ENCODE assay signal across 8 cellular contexts in the genomic region with DNA sequence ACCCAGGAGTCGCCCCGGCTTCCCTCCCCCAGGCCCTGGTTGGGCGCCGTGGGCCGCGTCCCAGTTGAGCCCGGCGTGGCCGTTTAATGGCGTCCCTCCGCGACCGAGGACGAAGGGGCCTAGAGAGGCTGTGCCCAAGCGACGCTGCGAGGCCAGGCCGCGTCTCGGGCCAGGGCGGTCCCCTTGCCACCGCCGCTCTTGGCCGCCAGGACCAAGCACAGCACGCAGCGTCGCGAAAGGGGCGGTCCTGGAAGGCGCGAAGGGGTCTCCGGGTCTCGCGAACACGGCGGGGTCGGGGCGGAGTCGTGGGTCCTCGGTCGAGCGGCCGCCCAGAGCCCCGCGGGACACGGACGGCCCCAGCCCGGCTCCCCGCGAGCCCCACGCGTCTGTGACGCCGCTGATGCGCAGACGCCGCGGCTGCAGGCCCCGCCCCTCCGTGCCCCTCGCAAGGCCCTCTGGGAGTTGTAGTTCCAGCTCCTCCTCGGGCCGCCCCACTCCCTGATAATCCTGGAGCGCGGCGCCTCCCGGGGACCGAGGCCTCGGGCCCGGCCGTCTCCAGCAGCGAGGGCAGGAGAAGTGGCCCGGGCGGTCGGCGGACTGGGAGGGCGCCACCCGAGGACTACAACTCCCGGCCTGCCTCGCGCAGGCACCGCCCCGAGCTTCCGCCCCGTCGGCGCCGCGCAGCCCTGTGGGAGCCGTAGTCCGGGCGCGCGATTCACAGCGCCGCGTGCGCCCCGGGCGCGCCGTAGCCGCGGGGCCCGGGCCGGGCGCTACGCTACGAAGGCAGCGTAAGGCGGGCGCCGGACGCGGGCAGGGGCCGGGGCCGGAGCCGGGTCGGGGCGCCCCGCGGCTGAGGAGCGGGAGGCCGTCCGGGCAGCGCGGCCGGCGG. TPM values are rescaled to one million over a fixed set of nuclear protein-coding genes. Genes with fewer than 3 reads are reported as not detected.
DNase-seq lines count a peak whose midpoint lies in the region; ATAC-seq and TF ChIP-seq lines count a peak whose summit lies in the region.

Gene CAPN15 (plus strand): TSS at position 698 of the 889 bp plus-strand sequence. CDS start 19,127 bp downstream, outside the sequence.

- H3K27ac Mint-ChIP-seq in Caco-2 (ENCODE audit: unreplicated experiment) = peak within 1 kb of the TSS; percentile 70

- peaks cover 9% of the 10 kb centered on the region for H3K4me1 ChIP-seq in Caco-2
- H3K4me1 ChIP-seq in HUES6 (ENCODE audit: control insufficient read depth, insufficient read depth, low read length) = peaks cover 31% of the 10 kb centered on the region
- H3K4me1 ChIP-seq in OCI-LY3 (ENCODE audit: low read length) = peaks cover 28% of the 10 kb centered on the region
- peaks cover 38% of the 10 kb centered on the region for H3K4me1 ChIP-seq in mucosa of descending colon (ENCODE audit: low read depth)

- peaks cover 21% of the 10 kb centered on the region for H4K20me1 ChIP-seq in OCI-LY3 (ENCODE audit: insufficient read depth, low read length)

- peaks cover 32% of the 10 kb centered on the region for H3K36me3 Mint-ChIP-seq in Caco-2 (ENCODE audit: insufficient read depth, unreplicated experiment)

- POLR2A ChIA-PET in Caco-2 (lab: Charles Lee) = interaction anchor here (0.6 to 1.8 kb wide), 5 partner anchors 17 to 455 kb away, joined by 3 to 5 read pairs (median 3); partner anchors contain the start of genes DECR2 and RHBDF1

- no peaks in the 10 kb centered on the region for H3K9me3 Mint-ChIP-seq in Caco-2 (ENCODE audit: unreplicated experiment)

- ATAC-seq in GM21423 (IDR thresholded peaks at IDR 0.05; ENCODE audit: unreplicated experiment) = peak; percentile 71
- ATAC-seq in mucosa of descending colon = peak; percentile 80

- no peak within 1 kb of the TSS for H2AFZ ChIP-seq in OCI-LY3 (ENCODE audit: low read depth, low read length)

- peak; percentile 89 to 92 for DNase-seq in Caco-2
- peak; percentile 75 for DNase-seq in activated T-cell treated with anti-CD3 and anti-CD28 coated beads for 1 hour (ENCODE audit: low read depth)
- DNase-seq in epidermal melanocyte (ENCODE audit: insufficient read length, low spot score) = peak; percentile 70
- peak; percentile 83 to 92 (median 91) for DNase-seq in mucosa of descending colon
- DNase-seq in stimulated activated CD8-positive, alpha-beta memory T cell treated with anti-CD3 and anti-CD28 coated beads, Interleukin-4, amount 100 ng/mL, for 24 hours (ENCODE audit: low read depth) = peak; percentile 77

- H3K36me3 ChIP-seq in Caco-2 (ENCODE audit: control insufficient read depth, insufficient read depth, low read length) = 0 out of 2 replicates have a peak, but pooled peaks cover 1% of the 10 kb centered on the region
- H3K36me3 ChIP-seq in HUES6 (ENCODE audit: control insufficient read depth, insufficient read depth, low read length) = peaks cover 11% of the 10 kb centered on the region; the same call in 1 of the 2 replicates
- peaks cover 12% of the 10 kb centered on the region for H3K36me3 ChIP-seq in OCI-LY3 (replicated peaks; ENCODE audit: low read depth, low read length)
- no peaks in the 10 kb centered on the region for H3K36me3 ChIP-seq in mucosa of descending colon (ENCODE audit: low read depth)

- TF ChIP-seq CTCF in Caco-2 (IDR thresholded peaks at IDR 0.05; ENCODE audit: insufficient read depth in 1 of 2, low read depth in 1 of 2, low read length in 1 of 2, severe bottlenecking in 1 of 2, unreplicated experiment in 1 of 2) = peak in 1 of 2 experiments; percentile 23
- no peak for TF ChIP-seq CTCF in OCI-LY3 (IDR thresholded peaks at IDR 0.05; ENCODE audit: low read depth, low read length)
- TF ChIP-seq CTCF in mucosa of descending colon (IDR thresholded peaks at IDR 0.05) = peak; percentile 15

- H3K27me3 ChIP-seq in Caco-2 (replicated peaks; ENCODE audit: control insufficient read depth, insufficient read depth, low read length) (no peaks in the 10 kb centered on the region), HUES6 (ENCODE audit: control insufficient read depth, insufficient read depth, low read length) (no peaks in the 10 kb centered on the region), OCI-LY3 (ENCODE audit: low read depth, low read length) (no peaks in the 10 kb centered on the region)

- CTCF ChIA-PET in Caco-2 (lab: Charles Lee) = interaction anchor here (0.7 to 1.9 kb wide), 5 partner anchors 10 to 109 kb away, joined by 3 to 6 read pairs (median 5); partner anchors contain the start of genes METTL26 and RAB11FIP3

- H3K27ac ChIP-seq in HUES6 (ENCODE audit: low read depth, low read length) = peak within 1 kb of the TSS; percentile 99
- H3K27ac ChIP-seq in OCI-LY3 (ENCODE audit: low read length) = peak within 1 kb of the TSS; percentile 93

- H3K27me3 Mint-ChIP-seq in Caco-2 (ENCODE audit: insufficient read depth, unreplicated experiment) = no peaks in the 10 kb centered on the region

- peak within 1 kb of the TSS; percentile 100 for H3K4me2 ChIP-seq in OCI-LY3 (ENCODE audit: low read length)

- peak within 1 kb of the TSS; percentile 88 for H3K9ac ChIP-seq in HUES6 (ENCODE audit: low read length)
- peak within 1 kb of the TSS; percentile 93 for H3K9ac ChIP-seq in OCI-LY3 (ENCODE audit: low read length)

- H3K9me3 ChIP-seq in Caco-2 = no peaks in the 10 kb centered on the region
- H3K9me3 ChIP-seq in HUES6 (ENCODE audit: control insufficient read depth, insufficient read depth, low read depth, low read length) = no peaks in the 10 kb centered on the region
- no peaks in the 10 kb centered on the region for H3K9me3 ChIP-seq in OCI-LY3 (ENCODE audit: insufficient read depth, low read length)
- no peaks in the 10 kb centered on the region for H3K9me3 ChIP-seq in mucosa of descending colon

- intact Hi-C loops in Caco-2 (cut with micrococcal nuclease; ENCODE audit: unreplicated experiment) = loop anchor here (5.0 kb wide), 1 partner anchor 60 kb away; no protein-coding TSS in a partner anchor
- intact Hi-C loops in mucosa of descending colon (cut with DNase I, micrococcal nuclease) = no loop called here

- H3K4me3 ChIP-seq in Caco-2 (ENCODE audit: low read depth, low read length) (peak within 1 kb of the TSS; percentile 76), HUES6 (ENCODE audit: low read depth, low read length) (peak within 1 kb of the TSS; percentile 90), OCI-LY3 (ENCODE audit: low read length) (peak within 1 kb of the TSS; percentile 96), mucosa of descending colon (peak within 1 kb of the TSS; percentile 74)

- peak within 1 kb of the TSS; percentile 73 for H3K4me3 Mint-ChIP-seq in Caco-2 (ENCODE audit: unreplicated experiment)

- H3K79me2 ChIP-seq in OCI-LY3 (ENCODE audit: low read length) = peaks cover 63% of the 10 kb centered on the region

- no peaks in the 10 kb centered on the region for H3K4me1 Mint-ChIP-seq in Caco-2 (ENCODE audit: low read depth, unreplicated experiment)

- no TSS peak for BruUV-seq in Caco-2 (replicated peaks; lab: Mats Ljungman, UMichigan)

RNA-seq across cellular contexts. Expression of gene CAPN15, which starts in this region (rescaled TPM):
- 85.3 and 87.9 TPM in 2 replicates for total RNA-seq in Caco-2 (2022)
- total RNA-seq in mucosa of descending colon = 100 to 1,000 TPM in 2 of 3 donors, 10 to 100 TPM in 1; 73.5 to 110 (median 109) TPM

Comparison
In these comparisons a context has a peak if more than half of its experiments do, and no peak if none do; other contexts are left out.
1. Peak in every context shown above with its lines: DNase-seq, ATAC-seq, H3K4me3 ChIP-seq and H3K27ac ChIP-seq.